Comparison of ENCODE assay signal across 1 cellular context in the genomic region with DNA sequence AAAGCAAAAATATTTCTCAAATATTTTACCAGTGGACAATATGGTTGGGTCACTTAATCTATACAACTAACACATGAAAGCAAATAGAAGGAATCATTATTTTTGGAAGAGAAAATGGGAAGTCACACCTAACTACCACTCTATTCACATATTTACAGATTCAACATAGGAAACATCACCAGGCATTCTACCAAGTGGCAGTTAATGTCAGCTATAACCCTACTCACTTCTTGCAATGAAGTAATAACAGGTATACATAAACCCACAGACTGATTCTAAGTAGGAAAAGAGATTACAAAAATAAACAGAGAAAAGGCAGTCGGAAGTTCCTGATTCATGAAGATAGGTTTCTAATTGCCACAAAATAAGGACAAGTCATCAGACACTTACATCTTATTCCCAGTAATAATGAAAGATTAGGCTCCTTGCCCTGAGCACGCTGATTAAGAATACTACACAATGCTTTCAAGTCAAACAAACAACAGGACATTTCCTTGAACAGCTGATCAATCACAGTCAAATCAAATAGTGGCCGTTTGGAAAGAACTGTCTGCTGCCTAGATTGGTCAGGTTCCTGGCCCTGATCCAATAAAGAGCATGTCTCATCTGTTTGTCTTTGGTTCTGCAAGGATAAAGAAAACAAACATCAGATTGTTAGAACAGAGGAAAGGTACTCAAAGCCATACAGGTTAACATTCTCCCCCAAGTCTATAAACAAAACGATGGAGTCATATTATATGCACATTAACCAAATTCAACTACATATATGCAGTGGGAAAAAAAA.
A peak's percentile ranks its signal among the peaks of the same experiment; 100 is the strongest.
TF ChIP-seq lines count a peak whose summit lies in the region.

No MANE protein-coding gene starts in this region.

TF ChIP-seq in HepG2, 621 proteins besides CTCF, POLR2A, EP300 and RAD21 (continued from another document and continues in another):
- TF ChIP-seq ZNF646 (CRISPR knock-in tag; IDR thresholded peaks at IDR 0.05) (no peak), ZSCAN31 (CRISPR knock-in tag; IDR thresholded peaks at IDR 0.05; ENCODE audit: low read depth) (no peak), ZBTB33 (CRISPR knock-in tag; IDR thresholded peaks at IDR 0.05) (no peak), DNMT1 (CRISPR knock-in tag; IDR thresholded peaks at IDR 0.05) (no peak), HMGA1 (CRISPR knock-in tag; conservative IDR thresholded peaks at IDR 0.05) (no peak), TFAP4 (IDR thresholded peaks at IDR 0.05; ENCODE audit: borderline replicate concordance, low read depth) (peak; percentile 90), HNRNPLL (IDR thresholded peaks at IDR 0.05; ENCODE audit: low read depth, low read length, poor library complexity, severe bottlenecking) (no peak), HMG20B (CRISPR knock-in tag; conservative IDR thresholded peaks at IDR 0.05) (peak; percentile 80; the same call in 1 of the 2 replicates), KLF9 (CRISPR knock-in tag; IDR thresholded peaks at IDR 0.05; ENCODE audit: low read depth) (no peak), FOXA1 (IDR thresholded peaks at IDR 0.05) (peak; percentile 53; the same call in 1 of the 2 replicates), FOXA1 (CRISPR knock-in tag; IDR thresholded peaks at IDR 0.05) (peak; percentile 21; the same call in 1 of the 2 replicates), ZBTB46 (CRISPR knock-in tag; IDR thresholded peaks at IDR 0.05; ENCODE audit: borderline replicate concordance) (no peak), ELF1 (CRISPR knock-in tag; IDR thresholded peaks at IDR 0.05) (peak; percentile 23; the same call in 1 of the 2 replicates), KMT2B (CRISPR knock-in tag; IDR thresholded peaks at IDR 0.05) (peak; percentile 14; the same call in 1 of the 2 replicates), ATF4 (CRISPR knock-in tag; IDR thresholded peaks at IDR 0.05) (peak in 1 of 2 experiments; percentile 10; a peak in 1 of 4 replicates), ZNF713 (CRISPR knock-in tag; IDR thresholded peaks at IDR 0.05) (no peak), GPN1 (CRISPR knock-in tag; IDR thresholded peaks at IDR 0.05; ENCODE audit: borderline replicate concordance) (no peak), NR2F1 (CRISPR knock-in tag; IDR thresholded peaks at IDR 0.05) (no peak), POLR2AphosphoS5 (IDR thresholded peaks at IDR 0.05; ENCODE audit: low read depth, low read length) (no peak), ZNF672 (CRISPR knock-in tag; IDR thresholded peaks at IDR 0.05) (no peak), ZBTB20 (CRISPR knock-in tag; IDR thresholded peaks at IDR 0.05; ENCODE audit: borderline replicate concordance, low read depth) (peak; percentile 49; the same call in 1 of the 2 replicates), ZNF670 (CRISPR knock-in tag; IDR thresholded peaks at IDR 0.05; ENCODE audit: borderline replicate concordance) (no peak), AGO1 (IDR thresholded peaks at IDR 0.05; ENCODE audit: low read depth, low read length, poor library complexity, severe bottlenecking) (no peak), IRF2 (CRISPR knock-in tag; IDR thresholded peaks at IDR 0.05) (no peak), FOXK2 (IDR thresholded peaks at IDR 0.05) (no peak), ZNF652 (CRISPR knock-in tag; IDR thresholded peaks at IDR 0.05; ENCODE audit: borderline replicate concordance, low read depth) (no peak), ZNF441 (CRISPR knock-in tag; IDR thresholded peaks at IDR 0.05; ENCODE audit: borderline replicate concordance) (0 out of 2 replicates have a peak, but pooled peaks have one; percentile 10), HOXA5 (CRISPR knock-in tag; IDR thresholded peaks at IDR 0.05) (no peak), GATAD2A (CRISPR knock-in tag; IDR thresholded peaks at IDR 0.05) (peak; percentile 76), ZNF639 (CRISPR knock-in tag; conservative IDR thresholded peaks at IDR 0.05) (no peak), DBP (CRISPR knock-in tag; IDR thresholded peaks at IDR 0.05; ENCODE audit: not compliant biosample characterization) (no peak), ZNF589 (CRISPR knock-in tag; conservative IDR thresholded peaks at IDR 0.05) (no peak), GATAD1 (CRISPR knock-in tag; IDR thresholded peaks at IDR 0.05) (0 out of 2 replicates have a peak, but pooled peaks have one; percentile 15), CENPX (CRISPR knock-in tag; IDR thresholded peaks at IDR 0.05) (no peak), ZNF75D (CRISPR knock-in tag; IDR thresholded peaks at IDR 0.05; ENCODE audit: borderline replicate concordance) (no peak), RBM22 (optimal IDR thresholded peaks at IDR 0.05; ENCODE audit: low read length) (no peak), HHEX (CRISPR knock-in tag; IDR thresholded peaks at IDR 0.05) (peak; percentile 77), FOSL2 (CRISPR knock-in tag; IDR thresholded peaks at IDR 0.05) (peak; percentile 69; the same call in 1 of the 2 replicates), BCL6 (CRISPR knock-in tag; IDR thresholded peaks at IDR 0.05) (peak; percentile 50; the same call in 1 of the 2 replicates), ZNF773 (CRISPR knock-in tag; IDR thresholded peaks at IDR 0.05; ENCODE audit: borderline replicate concordance) (no peak), ZNF761 (CRISPR knock-in tag; conservative IDR thresholded peaks at IDR 0.05) (no peak)
- TF ChIP-seq, protein P1, sequence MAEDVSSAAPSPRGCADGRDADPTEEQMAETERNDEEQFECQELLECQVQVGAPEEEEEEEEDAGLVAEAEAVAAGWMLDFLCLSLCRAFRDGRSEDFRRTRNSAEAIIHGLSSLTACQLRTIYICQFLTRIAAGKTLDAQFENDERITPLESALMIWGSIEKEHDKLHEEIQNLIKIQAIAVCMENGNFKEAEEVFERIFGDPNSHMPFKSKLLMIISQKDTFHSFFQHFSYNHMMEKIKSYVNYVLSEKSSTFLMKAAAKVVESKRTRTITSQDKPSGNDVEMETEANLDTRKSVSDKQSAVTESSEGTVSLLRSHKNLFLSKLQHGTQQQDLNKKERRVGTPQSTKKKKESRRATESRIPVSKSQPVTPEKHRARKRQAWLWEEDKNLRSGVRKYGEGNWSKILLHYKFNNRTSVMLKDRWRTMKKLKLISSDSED (CRISPR knock-in tag; IDR thresholded peaks at IDR 0.05) = no peak
